ENCODE assay signal across 8 cellular contexts in the genomic region with DNA sequence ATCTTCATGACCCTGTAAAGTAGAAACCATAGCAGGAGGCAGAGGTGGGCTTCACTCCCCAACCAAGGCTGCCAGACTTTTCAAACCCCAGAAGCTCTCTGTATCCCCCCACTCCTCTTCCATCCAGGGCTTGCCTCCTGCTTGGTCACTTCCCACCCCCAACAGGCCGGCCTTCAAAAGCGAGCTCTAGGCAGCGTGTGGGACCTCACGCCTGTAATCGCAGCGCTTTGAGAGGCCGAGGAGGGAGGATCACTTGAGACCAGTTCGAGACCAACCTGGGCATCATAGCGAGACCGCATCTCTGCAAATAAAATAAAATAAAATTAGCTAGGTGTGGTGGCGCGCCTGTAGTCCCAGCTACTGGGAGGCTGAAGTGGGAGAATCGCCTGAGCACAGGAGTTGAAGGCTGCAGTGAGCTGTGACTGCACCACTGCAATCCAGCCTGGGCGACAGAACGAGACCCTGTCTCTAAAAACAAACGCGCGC. TPM values are rescaled to one million over a fixed set of nuclear protein-coding genes. Genes with fewer than 3 reads are reported as not detected.
A peak's percentile ranks its signal among the peaks of the same experiment; 100 is the strongest.
DNase-seq lines count a peak whose midpoint lies in the region; ATAC-seq and TF ChIP-seq lines count a peak whose summit lies in the region.

No MANE protein-coding gene starts in this region.

- H3K4me3 ChIP-seq in GM06990 (replicated peaks; ENCODE audit: low read depth, low read length): peak overlapping the region; percentile 67
- H3K4me3 ChIP-seq in Peyer's patch: peak overlapping the region; percentile 80 to 100 (median 92)
- H3K4me3 ChIP-seq in esophagus muscularis mucosa: peak overlapping the region; percentile 94 to 100 (median 98)

- peaks cover 8% of the 10 kb centered on the region for H3K4me1 Mint-ChIP-seq in progenitor cell of endocrine pancreas (ENCODE audit: low read depth)

- WGBS in esophagus muscularis mucosa: 44% methylated on average over 18 of the region's 18 CpGs

- H3K27ac ChIP-seq in Peyer's patch (peak overlapping the region; percentile 92 to 96 (median 96)), esophagus muscularis mucosa (replicated peaks in 1 of 4) (peak overlapping the region; percentile 87 to 94 (median 94))

- intact Hi-C loops in esophagus muscularis mucosa (cut with DNase I): loop anchor here (5.0 kb wide), 1 partner anchor 83 kb away; no protein-coding TSS in a partner anchor

- TF ChIP-seq POLR2A in Peyer's patch (IDR thresholded peaks at IDR 0.05) (no peak), esophagus muscularis mucosa (IDR thresholded peaks at IDR 0.05; ENCODE audit: low read depth) (no peak)

- no peaks in the 10 kb centered on the region for H3K36me3 Mint-ChIP-seq in progenitor cell of endocrine pancreas (ENCODE audit: insufficient read depth)

- H3K36me3 ChIP-seq in GM06990 (ENCODE audit: control insufficient read depth, insufficient read depth, low read length): no peaks in the 10 kb centered on the region
- H3K36me3 ChIP-seq in Peyer's patch: no peaks in the 10 kb centered on the region
- no peaks in the 10 kb centered on the region for H3K36me3 ChIP-seq in esophagus muscularis mucosa

- no peaks in the 10 kb centered on the region for H3K27me3 ChIP-seq in GM06990 (replicated peaks; ENCODE audit: control insufficient read depth, insufficient read depth, low read length)
- H3K27me3 ChIP-seq in Peyer's patch: no peaks in the 10 kb centered on the region
- no peaks in the 10 kb centered on the region for H3K27me3 ChIP-seq in esophagus muscularis mucosa

- H3K9me3 ChIP-seq in Peyer's patch (no peaks in the 10 kb centered on the region), esophagus muscularis mucosa (no peaks in the 10 kb centered on the region)

- TF ChIP-seq EP300 in esophagus muscularis mucosa (IDR thresholded peaks at IDR 0.05): no peak

- no peak for DNase-seq in GM06990 (ENCODE audit: extremely low read depth, insufficient read length)
- no peak for DNase-seq in Peyer's patch
- DNase-seq in esophagus muscularis mucosa (ENCODE audit: extremely low spot score): no peak
- no peak for DNase-seq in progenitor cell of endocrine pancreas (ENCODE audit: low spot score, unreplicated experiment)
- DNase-seq in SKM-1 (lab: John Stamatoyannopoulos, UW; ENCODE audit: unreplicated experiment): no peak
- no peak for DNase-seq in left lobe of liver (ENCODE audit: low spot score)

- peak overlapping the region; percentile 96 for H3K27ac Mint-ChIP-seq in progenitor cell of endocrine pancreas

- H3K4me1 ChIP-seq in Peyer's patch: peaks cover 0 to 16% (median 4%) of the 10 kb centered on the region in 4 donors
- H3K4me1 ChIP-seq in esophagus muscularis mucosa: peaks cover 16 to 34% (median 33%) of the 10 kb centered on the region in 4 donors

- no peaks in the 10 kb centered on the region for H3K27me3 Mint-ChIP-seq in progenitor cell of endocrine pancreas

- peak overlapping the region; percentile 87 for H3K4me3 Mint-ChIP-seq in progenitor cell of endocrine pancreas (ENCODE audit: low read depth)

- ATAC-seq in esophagus mucosa (no peak), GM21423 (IDR thresholded peaks at IDR 0.05; ENCODE audit: unreplicated experiment) (no peak), left lobe of liver (no peak)

- no peaks in the 10 kb centered on the region for H3K9me3 Mint-ChIP-seq in progenitor cell of endocrine pancreas (ENCODE audit: low read depth)

- TF ChIP-seq CTCF in GM06990 (IDR thresholded peaks at IDR 0.05; ENCODE audit: insufficient read depth, low read length, poor library complexity, severe bottlenecking) (no peak), Peyer's patch (IDR thresholded peaks at IDR 0.05) (no peak), esophagus muscularis mucosa (IDR thresholded peaks at IDR 0.05) (no peak), progenitor cell of endocrine pancreas (IDR thresholded peaks at IDR 0.05; ENCODE audit: unreplicated experiment) (no peak)

RNA-seq across cellular contexts. Expression of gene POR, which starts 0.7 kb away (rescaled TPM):
- total RNA-seq in Peyer's patch (100 to 1,000 TPM in 3 of 4 donors, 10 to 100 TPM in 1; 67.7 to 625 (median 451) TPM), esophagus muscularis mucosa (10 to 100 TPM; 37.8 to 71.4 (median 63.6) TPM), progenitor cell of endocrine pancreas (87.2 and 91.5 TPM in 2 replicates), esophagus mucosa (137 TPM), left lobe of liver (741 TPM)

RNA-seq across cellular contexts. Expression of gene RHBDD2, which starts 35.4 kb away (rescaled TPM):
- total RNA-seq in Peyer's patch: 10 to 100 TPM; 35.5 to 76.9 (median 57.6) TPM
- total RNA-seq in esophagus muscularis mucosa: 10 to 100 TPM; 19.1 to 40.2 (median 32.6) TPM
- total RNA-seq in progenitor cell of endocrine pancreas: 62.9 and 64.6 TPM in 2 replicates
- total RNA-seq in esophagus mucosa: 37.5 TPM
- total RNA-seq in left lobe of liver: 32.9 TPM
